8 cellular contexts compared by ENCODE assay signal in genomic region chr7:101217388-101218235, GRCh38. TPM values are rescaled to one million over a fixed set of nuclear protein-coding genes. Genes with fewer than 3 reads are reported as not detected.
DNase-seq lines count a peak whose midpoint lies in the region; ATAC-seq and TF ChIP-seq lines count a peak whose summit lies in the region.

TSS of gene PLOD3 (minus strand) at chr7:101217581. CDS start at chr7:101217274, 307 bp downstream.
TSS of gene ZNHIT1 (plus strand) at chr7:101218165. CDS start at chr7:101218196, 31 bp downstream.

- peak within 1 kb of the TSS; percentile 99 for H3K4me3 Mint-ChIP-seq in activated CD4-positive, alpha-beta T cell treated with anti-CD3 and anti-CD28 coated beads, Interleukin-2, amount 10 ng/mL, durations not matched to agents 24 days and 14 days

- H3K36me3 ChIP-seq in BJ (ENCODE audit: control insufficient read depth, insufficient read depth, low read length) (peaks cover 5% of the 10 kb centered on the region), colonic mucosa (no peaks in the 10 kb centered on the region)

- H3K4me1 Mint-ChIP-seq in activated CD4-positive, alpha-beta T cell treated with anti-CD3 and anti-CD28 coated beads, Interleukin-2, amount 10 ng/mL, durations not matched to agents 24 days and 14 days = peaks cover 37% of the 10 kb centered on the region

- intact Hi-C loops in activated CD4-positive, alpha-beta T cell treated with anti-CD3 and anti-CD28 coated beads, Interleukin-2, amount 10 ng/mL, durations not matched to agents 24 days and 14 days (cut with micrococcal nuclease) = loop anchor here (1.0 to 10.0 kb wide), 3 partner anchors 27 to 67 kb away; no protein-coding TSS in a partner anchor
- intact Hi-C loops in colonic mucosa (cut with DNase I) = no loop called here

- H3K4me3 ChIP-seq in BJ (ENCODE audit: low read depth, low read length) (peak within 1 kb of the TSS; percentile 63), colonic mucosa (peak within 1 kb of the TSS; percentile 77)

- DNase-seq in BJ (ENCODE audit: low read depth) (peak; percentile 88), NCI-H526 treated with DMSO at 0.1 percent for 48 hours (lab: John Stamatoyannopoulos, UW) (peak; percentile 98), colonic mucosa (peak; percentile 97)
- peak; percentile 98 for DNase-seq in activated CD4-positive, alpha-beta T cell treated with anti-CD3 and anti-CD28 coated beads, Interleukin-2, amount 10 ng/mL, durations not matched to agents 24 days and 14 days
- peak; percentile 89 to 95 for DNase-seq in stimulated activated CD4-positive, alpha-beta T cell treated with anti-CD3 and anti-CD28 coated beads, Interleukin-1b, Interleukin-23, amount 100 ng/mL, for 4 hours (ENCODE audit: low read depth in 2 of 2)

- peak; percentile 71 for ATAC-seq in GM19324 (IDR thresholded peaks at IDR 0.05; ENCODE audit: low FRiP score, unreplicated experiment)
- peak; percentile 37 for ATAC-seq in HG03469 (IDR thresholded peaks at IDR 0.05; ENCODE audit: unreplicated experiment)

- no peaks in the 10 kb centered on the region for H3K9me3 Mint-ChIP-seq in activated CD4-positive, alpha-beta T cell treated with anti-CD3 and anti-CD28 coated beads, Interleukin-2, amount 10 ng/mL, durations not matched to agents 24 days and 14 days

- H3K27ac Mint-ChIP-seq in activated CD4-positive, alpha-beta T cell treated with anti-CD3 and anti-CD28 coated beads, Interleukin-2, amount 10 ng/mL, durations not matched to agents 24 days and 14 days = peak within 1 kb of the TSS; percentile 91

- no peaks in the 10 kb centered on the region for H3K9me3 ChIP-seq in colonic mucosa

- no peaks in the 10 kb centered on the region for H3K27me3 Mint-ChIP-seq in activated CD4-positive, alpha-beta T cell treated with anti-CD3 and anti-CD28 coated beads, Interleukin-2, amount 10 ng/mL, durations not matched to agents 24 days and 14 days

- CTCF ChIA-PET in BJ (lab: Yijun Ruan, JAX) = interaction anchor here (1.2 to 2.7 kb wide), 10 partner anchors 9 to 79 kb away, joined by 3 to 22 read pairs (median 6); no protein-coding TSS in a partner anchor

- peaks cover 32% of the 10 kb centered on the region for H3K36me3 Mint-ChIP-seq in activated CD4-positive, alpha-beta T cell treated with anti-CD3 and anti-CD28 coated beads, Interleukin-2, amount 10 ng/mL, durations not matched to agents 24 days and 14 days (ENCODE audit: low read depth)

- H3K9ac ChIP-seq in colonic mucosa (ENCODE audit: low read depth in 2 of 2, low read length in 2 of 2) = peak within 1 kb of the TSS; percentile 89

- POLR2A ChIA-PET in BJ (lab: Charles Lee) = interaction anchor here (0.6 to 1.1 kb wide), 4 partner anchors 20 to 336 kb away, joined by 3 to 6 read pairs (median 3); partner anchors contain the start of genes CLDN15, SERPINE1 and VGF

- no peaks in the 10 kb centered on the region for H3K27me3 ChIP-seq in BJ (ENCODE audit: control insufficient read depth, insufficient read depth, low read length)
- no peaks in the 10 kb centered on the region for H3K27me3 ChIP-seq in colonic mucosa
- no peaks in the 10 kb centered on the region for H3K27me3 ChIP-seq in layer of hippocampus (ENCODE audit: control insufficient read depth, insufficient read depth, low read length)

- H3K27ac ChIP-seq in colonic mucosa = peak within 1 kb of the TSS; percentile 97
- H3K27ac ChIP-seq in layer of hippocampus (ENCODE audit: low read depth, low read length) = peak within 1 kb of the TSS; percentile 98

- H3K4me1 ChIP-seq in colonic mucosa = peaks cover 5% of the 10 kb centered on the region

- TF ChIP-seq CTCF in BJ (IDR thresholded peaks at IDR 0.05; ENCODE audit: insufficient read depth, low read depth, low read length) (no peak; the same call in 1 of the 2 replicates), colonic mucosa (IDR thresholded peaks at IDR 0.05) (no peak)

RNA-seq across cellular contexts. Expression of gene PLOD3, which starts in this region (rescaled TPM):
- 90.9 and 187 TPM in 2 replicates for polyA plus RNA-seq in BJ (2011; rRNA removed)
- polyA minus RNA-seq in BJ (2011; rRNA and poly(A)+ RNA removed) = 62.3 and 74.7 TPM in 2 replicates
- 85.2 and 93.6 TPM in 2 replicates for total RNA-seq in activated CD4-positive, alpha-beta T cell treated with anti-CD3 and anti-CD28 coated beads, Interleukin-2, amount 10 ng/mL, durations not matched to agents 24 days and 14 days
- 100 to 1,000 TPM in 1 of 2 donors, 10 to 100 TPM in 1; 67.9 to 149 TPM for total RNA-seq in colonic mucosa

RNA-seq across cellular contexts. Expression of gene ZNHIT1, which starts in this region (rescaled TPM):
- 49.2 and 53.0 TPM in 2 replicates for polyA plus RNA-seq in BJ (2011; rRNA removed)
- 27.2 and 39.0 TPM in 2 replicates for polyA minus RNA-seq in BJ (2011; rRNA and poly(A)+ RNA removed)
- 53.8 and 54.2 TPM in 2 replicates for total RNA-seq in activated CD4-positive, alpha-beta T cell treated with anti-CD3 and anti-CD28 coated beads, Interleukin-2, amount 10 ng/mL, durations not matched to agents 24 days and 14 days
- total RNA-seq in colonic mucosa = 10 to 100 TPM; 85.7 to 98.1 TPM

Comparison
In these comparisons a context has a peak if more than half of its experiments do, and no peak if none do; other contexts are left out.
1. Peak in every context shown above with its lines: DNase-seq, ATAC-seq, H3K4me3 ChIP-seq and H3K27ac ChIP-seq.